25 cellular contexts compared by ENCODE assay signal in genomic region chr13:109749365-109749764, GRCh38.
"Had no signal": no experiment of that assay in that cellular context is flagged by ENCODE, and none has a peak within 500 bp of the region (broad histone marks: within the 10 kb centered on the region; RNA-seq: fewer than 3 reads in every experiment).

No MANE protein-coding gene starts in this region.

- H3K27ac Mint-ChIP-seq: activated B cell treated with CpG ODN at 0.5 μM for 24 hours; activated CD4-positive, alpha-beta memory T cell treated with anti-CD3 and anti-CD28 coated beads, Interleukin-2, amount 10 ng/mL, durations not matched to agents 7 days and 5 days; activated CD4-positive, alpha-beta T cell treated with anti-CD3 and anti-CD28 coated beads, Interleukin-2, amount 10 ng/mL, durations not matched to agents 7 days and 5 days; activated naive CD4-positive, alpha-beta T cell treated with anti-CD3 and anti-CD28 coated beads for 36 hours; activated naive CD8-positive, alpha-beta T cell; activated T-helper 17 cell treated with anti-CD3 and anti-CD28 coated beads, Interleukin-2, amount 50 U/mL, for 72 hours; IgD-negative memory B cell; T-helper 1 cell treated with Interleukin-12 subunit alpha and Interleukin-12 subunit beta and Interleukin-4 antibody, amounts not matched to agents 30 μg/mL and 1 μg/mL, for 36 hours had no signal

- H3K27ac ChIP-seq: cardiac muscle cell had no signal

- H3K27me3 Mint-ChIP-seq: activated CD4-positive, alpha-beta memory T cell treated with anti-CD3 and anti-CD28 coated beads, Interleukin-2, amount 10 ng/mL, durations not matched to agents 7 days and 5 days; activated naive CD8-positive, alpha-beta T cell; brain had no signal

- ATAC-seq: activated T-helper 17 cell treated with anti-CD3 and anti-CD28 coated beads, Interleukin-2, amount 50 U/mL, for 72 hours had no signal

- H3K4me3 Mint-ChIP-seq: activated B cell treated with CpG ODN at 0.5 μM for 24 hours; activated CD4-positive, alpha-beta memory T cell treated with anti-CD3 and anti-CD28 coated beads, Interleukin-2, amount 10 ng/mL, durations not matched to agents 7 days and 5 days; activated CD4-positive, alpha-beta T cell treated with anti-CD3 and anti-CD28 coated beads, Interleukin-2, amount 10 ng/mL, durations not matched to agents 7 days and 5 days; activated naive CD4-positive, alpha-beta T cell treated with anti-CD3 and anti-CD28 coated beads for 36 hours; activated naive CD8-positive, alpha-beta T cell; activated T-helper 17 cell treated with anti-CD3 and anti-CD28 coated beads, Interleukin-2, amount 50 U/mL, for 72 hours; brain; IgD-negative memory B cell; T-helper 1 cell treated with Interleukin-12 subunit alpha and Interleukin-12 subunit beta and Interleukin-4 antibody, amounts not matched to agents 30 μg/mL and 1 μg/mL, for 36 hours had no signal

- H3K4me1 Mint-ChIP-seq: activated B cell treated with CpG ODN at 0.5 μM for 24 hours, IgD-negative memory B cell had no signal

- FAIRE-seq: astrocyte, RCC 7860, TTC549 had no signal

- H3K27me3 ChIP-seq: cardiac muscle cell had no signal

- DNase-seq: activated B cell treated with CpG ODN at 0.5 μM for 24 hours; activated CD4-positive, alpha-beta memory T cell treated with anti-CD3 and anti-CD28 coated beads, Interleukin-2, amount 10 ng/mL, durations not matched to agents 7 days and 5 days; activated CD4-positive, alpha-beta T cell treated with anti-CD3 and anti-CD28 coated beads, Interleukin-2, amount 10 ng/mL, durations not matched to agents 7 days and 5 days; activated gamma-delta T cell; activated naive CD4-positive, alpha-beta T cell treated with anti-CD3 and anti-CD28 coated beads for 36 hours; activated T-cell treated with anti-CD3 and anti-CD28 coated beads for 4 hours; activated T-cell treated with anti-CD3 and anti-CD28 coated beads, Interleukin-2, amount 50 U/mL, for 48 hours; amygdala; KG1; NCI-H1092 treated with DMSO at 0.1 percent for 48 hours; NCI-H1436; NCI-H1694 treated with DMSO at 0.1 percent for 48 hours; NCI-H2029 treated with DMSO at 0.1 percent for 48 hours; NCI-H510A treated with DMSO at 0.1 percent for 48 hours; NCI-H69; T-helper 9 cell had no signal

- H3K4me3 ChIP-seq: cardiac muscle cell had no signal

- H3K36me3 ChIP-seq: cardiac muscle cell had no signal
